In the genomic region with DNA sequence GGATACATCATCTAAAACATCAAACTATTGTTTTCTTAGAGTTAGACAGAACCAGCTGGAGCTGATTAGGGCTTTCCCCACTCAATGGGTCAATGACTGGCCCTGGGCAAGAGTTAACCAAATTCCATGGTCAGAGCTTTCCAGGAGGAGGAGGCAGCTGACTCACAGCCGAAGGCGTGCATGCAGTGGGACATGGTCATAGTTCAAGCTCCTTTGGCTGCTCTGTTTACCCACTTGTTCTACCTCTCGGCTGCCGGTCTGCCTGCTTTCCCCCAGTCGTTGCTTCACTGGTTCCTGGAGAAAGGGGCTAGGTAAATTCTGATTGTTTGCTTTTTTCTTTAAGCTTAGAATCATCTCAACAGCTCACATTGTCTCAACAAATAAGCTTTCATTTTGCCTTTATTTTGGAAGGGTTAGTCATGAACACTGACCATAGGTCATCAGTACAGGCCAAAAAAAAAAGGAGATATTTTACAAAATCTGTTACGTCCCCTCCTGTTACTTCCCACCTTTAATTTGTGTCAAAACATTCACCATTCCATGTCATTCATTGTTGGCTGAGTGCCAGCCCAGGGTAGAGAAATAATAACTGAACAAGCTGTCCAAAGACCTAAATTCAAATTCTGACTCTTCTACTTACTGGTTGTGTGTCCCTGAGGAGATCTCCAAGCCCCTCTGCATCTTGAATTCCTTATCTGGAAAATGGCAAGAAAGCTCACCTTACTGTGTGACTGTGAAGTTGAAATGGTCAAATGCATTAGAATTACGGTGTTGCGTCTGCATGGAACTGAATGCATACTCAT, we compare ENCODE assay signal across 1 cellular context.
TF ChIP-seq lines count a peak whose summit lies in the region.

No MANE protein-coding gene starts in this region.

TF ChIP-seq in HepG2, 621 proteins besides CTCF, POLR2A, EP300 and RAD21 (continued from another document and continues in another):
- peak; percentile 82 for TF ChIP-seq HMG20A (CRISPR knock-in tag; IDR thresholded peaks at IDR 0.05; ENCODE audit: borderline replicate concordance)
- no peak; the same call in 1 of the 2 replicates for TF ChIP-seq ZNF782 (CRISPR knock-in tag; IDR thresholded peaks at IDR 0.05; ENCODE audit: borderline replicate concordance)
- TF ChIP-seq KDM6A (CRISPR knock-in tag; IDR thresholded peaks at IDR 0.05; ENCODE audit: low read depth): peak; percentile 41
- TF ChIP-seq PHF5A (CRISPR knock-in tag; IDR thresholded peaks at IDR 0.05; ENCODE audit: low read depth, unreplicated experiment): no peak
- no peak for TF ChIP-seq LRRFIP1 (CRISPR knock-in tag; conservative IDR thresholded peaks at IDR 0.05)
- TF ChIP-seq TEAD3 (CRISPR knock-in tag; optimal IDR thresholded peaks at IDR 0.05; ENCODE audit: borderline replicate concordance): peak; percentile 96
- no peak for TF ChIP-seq FOXK2 (IDR thresholded peaks at IDR 0.05)
- TF ChIP-seq, protein P1, sequence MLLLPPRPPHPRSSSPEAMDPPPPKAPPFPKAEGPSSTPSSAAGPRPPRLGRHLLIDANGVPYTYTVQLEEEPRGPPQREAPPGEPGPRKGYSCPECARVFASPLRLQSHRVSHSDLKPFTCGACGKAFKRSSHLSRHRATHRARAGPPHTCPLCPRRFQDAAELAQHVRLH (CRISPR knock-in tag; IDR thresholded peaks at IDR 0.05; ENCODE audit: borderline replicate concordance, low read depth): no peak
- peak; percentile 20; the same call in 1 of the 2 replicates for TF ChIP-seq ZNF263 (CRISPR knock-in tag; IDR thresholded peaks at IDR 0.05)
- TF ChIP-seq, protein P2, sequence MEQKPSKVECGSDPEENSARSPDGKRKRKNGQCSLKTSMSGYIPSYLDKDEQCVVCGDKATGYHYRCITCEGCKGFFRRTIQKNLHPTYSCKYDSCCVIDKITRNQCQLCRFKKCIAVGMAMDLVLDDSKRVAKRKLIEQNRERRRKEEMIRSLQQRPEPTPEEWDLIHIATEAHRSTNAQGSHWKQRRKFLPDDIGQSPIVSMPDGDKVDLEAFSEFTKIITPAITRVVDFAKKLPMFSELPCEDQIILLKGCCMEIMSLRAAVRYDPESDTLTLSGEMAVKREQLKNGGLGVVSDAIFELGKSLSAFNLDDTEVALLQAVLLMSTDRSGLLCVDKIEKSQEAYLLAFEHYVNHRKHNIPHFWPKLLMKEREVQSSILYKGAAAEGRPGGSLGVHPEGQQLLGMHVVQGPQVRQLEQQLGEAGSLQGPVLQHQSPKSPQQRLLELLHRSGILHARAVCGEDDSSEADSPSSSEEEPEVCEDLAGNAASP (CRISPR knock-in tag; IDR thresholded peaks at IDR 0.05; ENCODE audit: borderline replicate concordance): no peak
- no peak for TF ChIP-seq ZNF547 (CRISPR knock-in tag; IDR thresholded peaks at IDR 0.05)
- no peak for TF ChIP-seq NRL (CRISPR knock-in tag; IDR thresholded peaks at IDR 0.05; ENCODE audit: borderline replicate concordance)
- no peak for TF ChIP-seq YY1 (IDR thresholded peaks at IDR 0.05; ENCODE audit: insufficient read depth, insufficient replicate concordance, low read depth, low read length)
- peak; percentile 58 for TF ChIP-seq DMAP1 (CRISPR knock-in tag; IDR thresholded peaks at IDR 0.05)
- TF ChIP-seq ZNF230 (CRISPR knock-in tag; IDR thresholded peaks at IDR 0.05): no peak
- peak; percentile 56 for TF ChIP-seq XRCC5 (optimal IDR thresholded peaks at IDR 0.05; ENCODE audit: low read length)
- 0 out of 2 replicates have a peak, but pooled peaks have one; percentile 46 for TF ChIP-seq HIVEP1 (CRISPR knock-in tag; IDR thresholded peaks at IDR 0.05)
- TF ChIP-seq ZNF775 (CRISPR knock-in tag; IDR thresholded peaks at IDR 0.05; ENCODE audit: borderline replicate concordance): no peak
- TF ChIP-seq ZNF224 (CRISPR knock-in tag; IDR thresholded peaks at IDR 0.05): no peak
- TF ChIP-seq ZNF709 (CRISPR knock-in tag; IDR thresholded peaks at IDR 0.05): no peak
- 0 out of 2 replicates have a peak, but pooled peaks have one; percentile 40 for TF ChIP-seq PRDM10 (CRISPR knock-in tag; IDR thresholded peaks at IDR 0.05; ENCODE audit: low read depth)
- no peak for TF ChIP-seq ZKSCAN8 (CRISPR knock-in tag; IDR thresholded peaks at IDR 0.05; ENCODE audit: borderline replicate concordance)
- no peak for TF ChIP-seq FLYWCH1 (CRISPR knock-in tag; IDR thresholded peaks at IDR 0.05)
- no peak for TF ChIP-seq KLF9 (CRISPR knock-in tag; IDR thresholded peaks at IDR 0.05; ENCODE audit: low read depth)
- 0 out of 2 replicates have a peak, but pooled peaks have one; percentile 38 for TF ChIP-seq SALL2 (CRISPR knock-in tag; IDR thresholded peaks at IDR 0.05)
- no peak for TF ChIP-seq HOXA9 (CRISPR knock-in tag; IDR thresholded peaks at IDR 0.05; ENCODE audit: borderline replicate concordance)
- TF ChIP-seq PAXIP1 (CRISPR knock-in tag; conservative IDR thresholded peaks at IDR 0.05): peak; percentile 91
- peak; percentile 38; the same call in 1 of the 2 replicates for TF ChIP-seq ZIK1 (CRISPR knock-in tag; IDR thresholded peaks at IDR 0.05; ENCODE audit: borderline replicate concordance, low read depth)
- TF ChIP-seq SIN3A (IDR thresholded peaks at IDR 0.05; ENCODE audit: borderline replicate concordance, low read depth, low read length): no peak
- peak; percentile 85 for TF ChIP-seq ZNF652 (CRISPR knock-in tag; IDR thresholded peaks at IDR 0.05; ENCODE audit: borderline replicate concordance, low read depth)
- TF ChIP-seq, protein P3, sequence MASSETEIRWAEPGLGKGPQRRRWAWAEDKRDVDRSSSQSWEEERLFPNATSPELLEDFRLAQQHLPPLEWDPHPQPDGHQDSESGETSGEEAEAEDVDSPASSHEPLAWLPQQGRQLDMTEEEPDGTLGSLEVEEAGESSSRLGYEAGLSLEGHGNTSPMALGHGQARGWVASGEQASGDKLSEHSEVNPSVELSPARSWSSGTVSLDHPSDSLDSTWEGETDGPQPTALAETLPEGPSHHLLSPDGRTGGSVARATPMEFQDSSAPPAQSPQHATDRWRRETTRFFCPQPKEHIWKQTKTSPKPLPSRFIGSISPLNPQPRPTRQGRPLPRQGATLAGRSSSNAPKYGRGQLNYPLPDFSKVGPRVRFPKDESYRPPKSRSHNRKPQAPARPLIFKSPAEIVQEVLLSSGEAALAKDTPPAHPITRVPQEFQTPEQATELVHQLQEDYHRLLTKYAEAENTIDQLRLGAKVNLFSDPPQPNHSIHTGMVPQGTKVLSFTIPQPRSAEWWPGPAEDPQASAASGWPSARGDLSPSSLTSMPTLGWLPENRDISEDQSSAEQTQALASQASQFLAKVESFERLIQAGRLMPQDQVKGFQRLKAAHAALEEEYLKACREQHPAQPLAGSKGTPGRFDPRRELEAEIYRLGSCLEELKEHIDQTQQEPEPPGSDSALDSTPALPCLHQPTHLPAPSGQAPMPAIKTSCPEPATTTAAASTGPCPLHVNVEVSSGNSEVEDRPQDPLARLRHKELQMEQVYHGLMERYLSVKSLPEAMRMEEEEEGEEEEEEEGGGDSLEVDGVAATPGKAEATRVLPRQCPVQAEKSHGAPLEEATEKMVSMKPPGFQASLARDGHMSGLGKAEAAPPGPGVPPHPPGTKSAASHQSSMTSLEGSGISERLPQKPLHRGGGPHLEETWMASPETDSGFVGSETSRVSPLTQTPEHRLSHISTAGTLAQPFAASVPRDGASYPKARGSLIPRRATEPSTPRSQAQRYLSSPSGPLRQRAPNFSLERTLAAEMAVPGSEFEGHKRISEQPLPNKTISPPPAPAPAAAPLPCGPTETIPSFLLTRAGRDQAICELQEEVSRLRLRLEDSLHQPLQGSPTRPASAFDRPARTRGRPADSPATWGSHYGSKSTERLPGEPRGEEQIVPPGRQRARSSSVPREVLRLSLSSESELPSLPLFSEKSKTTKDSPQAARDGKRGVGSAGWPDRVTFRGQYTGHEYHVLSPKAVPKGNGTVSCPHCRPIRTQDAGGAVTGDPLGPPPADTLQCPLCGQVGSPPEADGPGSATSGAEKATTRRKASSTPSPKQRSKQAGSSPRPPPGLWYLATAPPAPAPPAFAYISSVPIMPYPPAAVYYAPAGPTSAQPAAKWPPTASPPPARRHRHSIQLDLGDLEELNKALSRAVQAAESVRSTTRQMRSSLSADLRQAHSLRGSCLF (CRISPR knock-in tag; IDR thresholded peaks at IDR 0.05; ENCODE audit: borderline replicate concordance): no peak
- no peak for TF ChIP-seq CENPX (CRISPR knock-in tag; IDR thresholded peaks at IDR 0.05)
- peak; percentile 75; the same call in 1 of the 2 replicates for TF ChIP-seq FOXJ3 (CRISPR knock-in tag; IDR thresholded peaks at IDR 0.05; ENCODE audit: borderline replicate concordance)
- TF ChIP-seq, protein P4, sequence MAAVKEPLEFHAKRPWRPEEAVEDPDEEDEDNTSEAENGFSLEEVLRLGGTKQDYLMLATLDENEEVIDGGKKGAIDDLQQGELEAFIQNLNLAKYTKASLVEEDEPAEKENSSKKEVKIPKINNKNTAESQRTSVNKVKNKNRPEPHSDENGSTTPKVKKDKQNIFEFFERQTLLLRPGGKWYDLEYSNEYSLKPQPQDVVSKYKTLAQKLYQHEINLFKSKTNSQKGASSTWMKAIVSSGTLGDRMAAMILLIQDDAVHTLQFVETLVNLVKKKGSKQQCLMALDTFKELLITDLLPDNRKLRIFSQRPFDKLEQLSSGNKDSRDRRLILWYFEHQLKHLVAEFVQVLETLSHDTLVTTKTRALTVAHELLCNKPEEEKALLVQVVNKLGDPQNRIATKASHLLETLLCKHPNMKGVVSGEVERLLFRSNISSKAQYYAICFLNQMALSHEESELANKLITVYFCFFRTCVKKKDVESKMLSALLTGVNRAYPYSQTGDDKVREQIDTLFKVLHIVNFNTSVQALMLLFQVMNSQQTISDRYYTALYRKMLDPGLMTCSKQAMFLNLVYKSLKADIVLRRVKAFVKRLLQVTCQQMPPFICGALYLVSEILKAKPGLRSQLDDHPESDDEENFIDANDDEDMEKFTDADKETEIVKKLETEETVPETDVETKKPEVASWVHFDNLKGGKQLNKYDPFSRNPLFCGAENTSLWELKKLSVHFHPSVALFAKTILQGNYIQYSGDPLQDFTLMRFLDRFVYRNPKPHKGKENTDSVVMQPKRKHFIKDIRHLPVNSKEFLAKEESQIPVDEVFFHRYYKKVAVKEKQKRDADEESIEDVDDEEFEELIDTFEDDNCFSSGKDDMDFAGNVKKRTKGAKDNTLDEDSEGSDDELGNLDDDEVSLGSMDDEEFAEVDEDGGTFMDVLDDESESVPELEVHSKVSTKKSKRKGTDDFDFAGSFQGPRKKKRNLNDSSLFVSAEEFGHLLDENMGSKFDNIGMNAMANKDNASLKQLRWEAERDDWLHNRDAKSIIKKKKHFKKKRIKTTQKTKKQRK (IDR thresholded peaks at IDR 0.05; ENCODE audit: low read length): no peak
- TF ChIP-seq ZNF891 (CRISPR knock-in tag; IDR thresholded peaks at IDR 0.05): no peak
- TF ChIP-seq PHB2 (IDR thresholded peaks at IDR 0.05; ENCODE audit: partially characterized antibody): no peak
